In genomic region chr11:84965484-84965883, GRCh38 we compare ENCODE assay signal across 1 cellular context.
TF ChIP-seq lines count a peak whose summit lies in the region.

No MANE protein-coding gene starts in this region.

TF ChIP-seq in WTC11, 78 proteins besides CTCF, POLR2A, EP300 and RAD21 (continued from another document):
- TF ChIP-seq, protein P1, sequence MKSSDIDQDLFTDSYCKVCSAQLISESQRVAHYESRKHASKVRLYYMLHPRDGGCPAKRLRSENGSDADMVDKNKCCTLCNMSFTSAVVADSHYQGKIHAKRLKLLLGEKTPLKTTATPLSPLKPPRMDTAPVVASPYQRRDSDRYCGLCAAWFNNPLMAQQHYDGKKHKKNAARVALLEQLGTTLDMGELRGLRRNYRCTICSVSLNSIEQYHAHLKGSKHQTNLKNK (CRISPR knock-in tag; IDR thresholded peaks at IDR 0.05) = no peak
